10 cellular contexts compared by ENCODE assay signal in genomic region chr19:7386308-7386707, GRCh38. TPM values are rescaled to one million over a fixed set of nuclear protein-coding genes. Genes with fewer than 3 reads are reported as not detected.
DNase-seq lines count a peak whose midpoint lies in the region; ATAC-seq and TF ChIP-seq lines count a peak whose summit lies in the region.
"Had no signal": no experiment of that assay in that cellular context is flagged by ENCODE, and none has a peak within 500 bp of the region (broad histone marks: within the 10 kb centered on the region; RNA-seq: fewer than 3 reads in every experiment).

No MANE protein-coding gene starts in this region.

- DNase-seq in D341Med (ENCODE audit: low spot score) (peak; percentile 70), H4 (ENCODE audit: low spot score) (peak; percentile 38), WTC11 (ENCODE audit: low spot score) (peak; percentile 35), left kidney (ENCODE audit: low read depth, low spot score) (peak; percentile 43), SW 1271 (lab: John Stamatoyannopoulos, UW) (no peak)
- DNase-seq: activated CD4-positive, CD25-positive, alpha-beta regulatory T cell treated with anti-CD3 and anti-CD28 coated beads, Interleukin-2, amount 50 U/mL, for 72 hours; NCI-H187 had no signal

- no peaks in the 10 kb centered on the region for H3K36me3 Mint-ChIP-seq in WTC11

- ATAC-seq in WTC11 (peak; percentile 61), HG02973 (IDR thresholded peaks at IDR 0.05; ENCODE audit: unreplicated experiment) (no peak), GM21526 (IDR thresholded peaks at IDR 0.05; ENCODE audit: low FRiP score, unreplicated experiment) (no peak), HG02571 (IDR thresholded peaks at IDR 0.05; ENCODE audit: unreplicated experiment) (no peak)

- no peak overlapping the region for H3K4me3 Mint-ChIP-seq in WTC11

- H3K27ac Mint-ChIP-seq in WTC11 = no peak overlapping the region

- no peak for TF ChIP-seq CTCF in WTC11 (IDR thresholded peaks at IDR 0.05)

- H3K4me1 Mint-ChIP-seq in WTC11 = peaks cover 9% of the 10 kb centered on the region

- POLR2A ChIA-PET in WTC11 (lab: Charles Lee) = no interaction called here

- H3K9me3 Mint-ChIP-seq in WTC11 = no peaks in the 10 kb centered on the region

- peaks cover 2% of the 10 kb centered on the region for H3K27me3 Mint-ChIP-seq in WTC11 (ENCODE audit: low read depth)

- CTCF ChIA-PET in WTC11 (lab: Charles Lee) = interaction anchor here (1.2 to 2.4 kb wide), 4 partner anchors 9 to 33 kb away, joined by 3 to 21 read pairs (median 4); no protein-coding TSS in a partner anchor

TF ChIP-seq in WTC11, 78 proteins besides CTCF, POLR2A, EP300 and RAD21:
- TF ChIP-seq USF2 (CRISPR knock-in tag; IDR thresholded peaks at IDR 0.05) (peak; percentile 52), USF1 (CRISPR knock-in tag; IDR thresholded peaks at IDR 0.05) (peak; percentile 53; the same call in 1 of the 2 replicates), ZNF263 (CRISPR knock-in tag; IDR thresholded peaks at IDR 0.05; ENCODE audit: low read depth) (no peak)
TF ChIP-seq in WTC11: peak in this region for 2.

RNA-seq across cellular contexts. Expression of gene ARHGEF18, which starts 37.6 kb away (rescaled TPM):
- total RNA-seq in H4 (2014; rRNA removed; shearing (Covaris generic)) = 24.7 and 27.4 TPM in 2 replicates
- 46.1 to 56.1 TPM (median 48.3 TPM) in 3 replicates for total RNA-seq in WTC11 (2021)

Comparison
In these comparisons a context has a peak if more than half of its experiments do, and no peak if none do; other contexts are left out.
1. DNase-seq: peak in D341Med (single experiment), H4 (single experiment), WTC11 (single experiment) and left kidney (single experiment); none in SW 1271 (0 of 2).